8 cellular contexts compared by ENCODE assay signal in genomic region chr2:238847841-238848565, GRCh38. TPM values are rescaled to one million over a fixed set of nuclear protein-coding genes. Genes with fewer than 3 reads are reported as not detected.
DNase-seq lines count a peak whose midpoint lies in the region; FAIRE-seq and TF ChIP-seq lines count a peak whose summit lies in the region.

TSS of gene TWIST2 (plus strand) at chr2:238848085. CDS start at chr2:238848216, 131 bp downstream.

- H3K27ac ChIP-seq in suprapubic skin, result peak within 1 kb of the TSS; percentile 89

- peaks cover 27% of the 10 kb centered on the region for H3K4me1 ChIP-seq in suprapubic skin

- no peak for TF ChIP-seq EP300 in suprapubic skin (IDR thresholded peaks at IDR 0.05)

- 0% methylated on average over 9 of the region's 79 CpGs for WGBS in suprapubic skin

- no peaks in the 10 kb centered on the region for H3K9me3 ChIP-seq in suprapubic skin

- H3K4me3 ChIP-seq in bronchial epithelial cell (ENCODE audit: low read depth, low read length), result peak within 1 kb of the TSS; percentile 43
- peak within 1 kb of the TSS; percentile 59 for H3K4me3 ChIP-seq in suprapubic skin

- H3K27me3 ChIP-seq in bronchial epithelial cell (ENCODE audit: control insufficient read depth, insufficient read depth, low read length) (peaks cover 8% of the 10 kb centered on the region), suprapubic skin (peaks cover 71% of the 10 kb centered on the region)

- peak; percentile 40 to 85 for TF ChIP-seq POLR2A in suprapubic skin (IDR thresholded peaks at IDR 0.05)

- FAIRE-seq in HTR-8/SVneo (lab: Jason Lieb, UNC) (no peak), bronchial epithelial cell (lab: Jason Lieb, UNC) (no peak)

- TF ChIP-seq CTCF in bronchial epithelial cell (IDR thresholded peaks at IDR 0.05; ENCODE audit: insufficient read depth, low read length, severe bottlenecking) (no peak), suprapubic skin (IDR thresholded peaks at IDR 0.05) (no peak)

- DNase-seq in HTR-8/SVneo (ENCODE audit: insufficient read length, low spot score) (peak; percentile 89), bronchial epithelial cell (ENCODE audit: low read depth) (peak; percentile 65), left kidney (ENCODE audit: low read depth, low spot score) (peak; percentile 81), suprapubic skin (ENCODE audit: low spot score in 2 of 2) (peak; percentile 90 to 94), NCI-H1436 (lab: John Stamatoyannopoulos, UW) (no peak), glomerular visceral epithelial cell (ENCODE audit: extremely low spot score) (no peak), Kasumi-1 (lab: John Stamatoyannopoulos, UW) (no peak)
- no peak for DNase-seq in activated CD8-positive, alpha-beta memory T cell treated with anti-CD3 and anti-CD28 coated beads for 24 hours

- no peaks in the 10 kb centered on the region for H3K36me3 ChIP-seq in bronchial epithelial cell (ENCODE audit: control insufficient read depth, insufficient read depth, low read length)
- H3K36me3 ChIP-seq in suprapubic skin, result no peaks in the 10 kb centered on the region

RNA-seq across cellular contexts. Expression of gene TWIST2, which starts in this region (rescaled TPM):
- total RNA-seq in bronchial epithelial cell, result 4.6 and 7.4 TPM in 2 replicates
- 10 to 100 TPM; 14.7 to 72.7 (median 30.4) TPM for total RNA-seq in suprapubic skin

Comparison
In these comparisons a context has a peak if more than half of its experiments do, and no peak if none do; other contexts are left out.
1. DNase-seq: peak in HTR-8/SVneo (single experiment), bronchial epithelial cell (single experiment), left kidney (single experiment) and suprapubic skin (2 of 2); none in NCI-H1436 (single experiment), activated CD8-positive, alpha-beta memory T cell treated with anti-CD3 and anti-CD28 coated beads for 24 hours (single experiment), glomerular visceral epithelial cell (single experiment) and Kasumi-1 (0 of 2).